Comparison of ENCODE assay signal across 13 cellular contexts in genomic region chr11:28463826-28464225, GRCh38.
"Had no signal": no experiment of that assay in that cellular context is flagged by ENCODE, and none has a peak within 500 bp of the region (broad histone marks: within the 10 kb centered on the region; RNA-seq: fewer than 3 reads in every experiment).

No MANE protein-coding gene starts in this region.

- H3K4me3 ChIP-seq: gastrocnemius medialis, stomach had no signal

- H3K36me3 ChIP-seq: gastrocnemius medialis, stomach had no signal

- ATAC-seq: activated CD4-positive, alpha-beta T cell treated with anti-CD3 and anti-CD28 coated beads for 36 hours; activated CD8-positive, alpha-beta T cell treated with anti-CD3 and anti-CD28 coated beads for 36 hours; activated naive CD8-positive, alpha-beta T cell treated with anti-CD3 and anti-CD28 coated beads, Interleukin-2, amount 50 U/mL, for 24 hours; gastrocnemius medialis; left ventricle myocardium superior had no signal

- DNase-seq: activated CD4-positive, alpha-beta T cell treated with anti-CD3 and anti-CD28 coated beads for 36 hours; activated CD8-positive, alpha-beta memory T cell treated with anti-CD3 and anti-CD28 coated beads, Interleukin-2, amount 50 U/mL, for 4 hours; activated CD8-positive, alpha-beta T cell treated with anti-CD3 and anti-CD28 coated beads for 36 hours; activated naive CD4-positive, alpha-beta T cell treated with Interleukin-2 at 50 U/mL for 16 hours; activated naive CD8-positive, alpha-beta T cell treated with anti-CD3 and anti-CD28 coated beads, Interleukin-2, amount 50 U/mL, for 24 hours; cerebellar nuclear complex; endodermal cell; gastrocnemius medialis; left ventricle myocardium superior; midbrain; stimulated activated CD4-positive, alpha-beta T cell treated with anti-CD3 and anti-CD28 coated beads, Interleukin-4, amount 100 ng/mL, for 4 hours; stomach; T1000 had no signal

- H3K27me3 ChIP-seq: gastrocnemius medialis, stomach had no signal
